ENCODE assay signal across 10 cellular contexts in genomic region chr5:98775962-98776687, GRCh38. TPM values are rescaled to one million over a fixed set of nuclear protein-coding genes. Genes with fewer than 3 reads are reported as not detected.
A peak's percentile ranks its signal among the peaks of the same experiment; 100 is the strongest.
DNase-seq lines count a peak whose midpoint lies in the region; FAIRE-seq and TF ChIP-seq lines count a peak whose summit lies in the region.
"Had no signal": no experiment of that assay in that cellular context is flagged by ENCODE, and none has a peak within 500 bp of the region (broad histone marks: within the 10 kb centered on the region; RNA-seq: fewer than 3 reads in every experiment).

No MANE protein-coding gene starts in this region.

- no peaks in the 10 kb centered on the region for H3K27me3 ChIP-seq in esophagus (ENCODE audit: control insufficient read depth in 1 of 2, insufficient read depth in 2 of 2, low read length in 2 of 2)

- no peaks in the 10 kb centered on the region for H3K9me3 ChIP-seq in esophagus (ENCODE audit: control insufficient read depth in 2 of 2, insufficient read depth in 1 of 2, low read depth in 1 of 2, low read length in 1 of 2)

- H3K4me1 ChIP-seq in esophagus (ENCODE audit: control insufficient read depth in 2 of 2, insufficient read depth in 2 of 2, low read length in 1 of 2), result peaks cover 0 to 4% of the 10 kb centered on the region in 2 donors

- peak overlapping the region; percentile 91 for H3K4me3 Mint-ChIP-seq in progenitor cell of endocrine pancreas (ENCODE audit: low read depth)
- H3K4me3 Mint-ChIP-seq: activated CD8-positive, alpha-beta T cell treated with anti-CD3 and anti-CD28 coated beads, Interleukin-2, amount 10 ng/mL, durations not matched to agents 7 days and 5 days had no signal

- peaks cover 36% of the 10 kb centered on the region for H3K4me1 Mint-ChIP-seq in progenitor cell of endocrine pancreas (ENCODE audit: low read depth)

- peak overlapping the region; percentile 20 for H3K27ac Mint-ChIP-seq in progenitor cell of endocrine pancreas
- H3K27ac Mint-ChIP-seq: activated CD8-positive, alpha-beta T cell treated with anti-CD3 and anti-CD28 coated beads, Interleukin-2, amount 10 ng/mL, durations not matched to agents 7 days and 5 days had no signal

- no peaks in the 10 kb centered on the region for H3K27me3 Mint-ChIP-seq in progenitor cell of endocrine pancreas

- peak overlapping the region; percentile 10 to 31 for H3K27ac ChIP-seq in esophagus (ENCODE audit: low read depth in 2 of 2, low read length in 1 of 2)

- TF ChIP-seq CTCF in progenitor cell of endocrine pancreas (IDR thresholded peaks at IDR 0.05; ENCODE audit: unreplicated experiment), result no peak

- peaks cover 2 to 4% of the 10 kb centered on the region in 2 donors for H3K36me3 ChIP-seq in esophagus (ENCODE audit: control insufficient read depth in 2 of 2, insufficient read depth in 2 of 2, low read length in 1 of 2)

- 33 to 41% methylated on average over 7 of the region's 7 CpGs for WGBS in esophagus, 2 donors

- peak overlapping the region in 1 of 2 donors; percentile 62 for H3K4me3 ChIP-seq in esophagus (ENCODE audit: low read depth in 1 of 2, low read length in 2 of 2)

- FAIRE-seq in frontal cortex (lab: Jason Lieb, UNC), result no peak
- FAIRE-seq: urothelium cell line had no signal

- H3K9me3 Mint-ChIP-seq in progenitor cell of endocrine pancreas (ENCODE audit: low read depth), result no peaks in the 10 kb centered on the region

- H3K36me3 Mint-ChIP-seq in progenitor cell of endocrine pancreas (ENCODE audit: insufficient read depth), result peaks cover 8% of the 10 kb centered on the region

- DNase-seq in GM03348 (ENCODE audit: low spot score) (peak; percentile 49), RPMI7951 (ENCODE audit: low read depth) (peak; percentile 54), progenitor cell of endocrine pancreas (ENCODE audit: low spot score, unreplicated experiment) (no peak), NCI-H524 (lab: John Stamatoyannopoulos, UW) (no peak), DMS153 (lab: John Stamatoyannopoulos, UW) (no peak), frontal cortex (ENCODE audit: low spot score in 2 of 2) (no peak)
- no peak for DNase-seq in stimulated activated CD4-positive, alpha-beta T cell treated with anti-CD3 and anti-CD28 coated beads, Interleukin-2, amount 100 ng/mL, for 48 hours
- DNase-seq: activated CD8-positive, alpha-beta T cell treated with anti-CD3 and anti-CD28 coated beads, Interleukin-2, amount 10 ng/mL, durations not matched to agents 7 days and 5 days had no signal

RNA-seq across cellular contexts. Expression of gene RGMB, which starts 2.7 kb away (rescaled TPM):
- total RNA-seq in RPMI7951 (2014; rRNA removed; shearing (Covaris generic)), result 10.0 and 12.4 TPM in 2 replicates
- 1 to 10 TPM; 2.6 to 7.9 TPM for polyA plus RNA-seq in esophagus
- total RNA-seq in progenitor cell of endocrine pancreas (20.4 and 24.4 TPM in 2 replicates), frontal cortex (34.6 TPM)

Comparison
In these comparisons a context has a peak if more than half of its experiments do, and no peak if none do; other contexts are left out.
1. DNase-seq: peak in GM03348 (single experiment) and RPMI7951 (single experiment); none in progenitor cell of endocrine pancreas (single experiment), NCI-H524 (0 of 2), DMS153 (single experiment), frontal cortex (0 of 2) and stimulated activated CD4-positive, alpha-beta T cell treated with anti-CD3 and anti-CD28 coated beads, Interleukin-2, amount 100 ng/mL, for 48 hours (0 of 2).